15 cellular contexts compared by ENCODE assay signal in genomic region chr14:22097072-22097471, GRCh38.
A peak's percentile ranks its signal among the peaks of the same experiment; 100 is the strongest.
DNase-seq lines count a peak whose midpoint lies in the region; ATAC-seq and TF ChIP-seq lines count a peak whose summit lies in the region.
"Had no signal": no experiment of that assay in that cellular context is flagged by ENCODE, and none has a peak within 500 bp of the region (broad histone marks: within the 10 kb centered on the region; RNA-seq: fewer than 3 reads in every experiment).

No MANE protein-coding gene starts in this region.

- no peaks in the 10 kb centered on the region for H3K27me3 ChIP-seq in CD4-positive, alpha-beta T cell (ENCODE audit: control insufficient read depth, insufficient read depth, low read length)
- H3K27me3 ChIP-seq in CD8-positive, alpha-beta memory T cell (ENCODE audit: insufficient read depth, low read length, poor library complexity, severe bottlenecking), result no peaks in the 10 kb centered on the region

- peaks cover 16% of the 10 kb centered on the region for H3K4me1 ChIP-seq in CD8-positive, alpha-beta memory T cell (ENCODE audit: insufficient read depth, low read length)

- no peak overlapping the region for H3K4me3 ChIP-seq in CD8-positive, alpha-beta memory T cell (ENCODE audit: low read length)

- H3K27ac Mint-ChIP-seq in CD4-positive, alpha-beta T cell, result peak overlapping the region; percentile 88
- peak overlapping the region in 5 of 8 donors; percentile 73 to 89 (median 83) for H3K27ac Mint-ChIP-seq in CD8-positive, alpha-beta memory T cell
- H3K27ac Mint-ChIP-seq in activated naive CD8-positive, alpha-beta T cell, result peak overlapping the region; percentile 92
- H3K27ac Mint-ChIP-seq in naive thymus-derived CD8-positive, alpha-beta T cell, result peak overlapping the region; percentile 53 to 96 (median 91)

- H3K36me3 ChIP-seq in CD8-positive, alpha-beta memory T cell (ENCODE audit: insufficient read depth, low read length), result no peaks in the 10 kb centered on the region
- H3K36me3 ChIP-seq: neutrophil, WERI-Rb-1 had no signal

- peak overlapping the region; percentile 13 for H3K27ac ChIP-seq in CD4-positive, alpha-beta T cell (ENCODE audit: low read depth, low read length)
- no peak overlapping the region for H3K27ac ChIP-seq in CD8-positive, alpha-beta memory T cell (ENCODE audit: low read depth, low read length)
- H3K27ac ChIP-seq: neutrophil, WERI-Rb-1 had no signal

- DNase-seq in CD4-positive, alpha-beta T cell, result no peak
- no peak for DNase-seq in CD8-positive, alpha-beta memory T cell
- no peak for DNase-seq in naive thymus-derived CD8-positive, alpha-beta T cell
- DNase-seq in UCSD-AML1 (lab: John Stamatoyannopoulos, UW; ENCODE audit: unreplicated experiment) (no peak), NCI-H2171 treated with DMSO at 0.1 percent for 48 hours (lab: John Stamatoyannopoulos, UW) (no peak)
- DNase-seq: cerebellar nuclear complex; midbrain; NCI-H1417 treated with DMSO at 0.1 percent for 48 hours; retina; stimulated activated CD4-positive, alpha-beta T cell treated with anti-CD3 and anti-CD28 coated beads, Interleukin-15, amount 100 ng/mL, for 24 hours; SW 1271; WERI-Rb-1 had no signal

- POLR2A ChIA-PET in CD4-positive, alpha-beta T cell (lab: Charles Lee), result interaction anchor here (1.2 to 2.9 kb wide), 4 partner anchors 11 to 465 kb away, joined by 3 to 26 read pairs (median 8); no protein-coding TSS in a partner anchor
- POLR2A ChIA-PET in CD8-positive, alpha-beta memory T cell (lab: Charles Lee), result no interaction called here
- POLR2A ChIA-PET in naive thymus-derived CD8-positive, alpha-beta T cell (lab: Charles Lee), result interaction anchor here (1.3 kb wide), 1 partner anchor 174 kb away, joined by 3 read pairs; no protein-coding TSS in a partner anchor

- TF ChIP-seq CTCF in CD4-positive, alpha-beta T cell (IDR thresholded peaks at IDR 0.05), result no peak

- CTCF ChIA-PET in CD4-positive, alpha-beta T cell (lab: Charles Lee), result interaction anchor here (1.1 to 1.2 kb wide), 2 partner anchors 13 to 31 kb away, joined by 3 read pairs; no protein-coding TSS in a partner anchor
- CTCF ChIA-PET in CD8-positive, alpha-beta memory T cell (lab: Charles Lee), result no interaction called here

- intact Hi-C loops in CD4-positive, alpha-beta T cell (cut with DNase I, micrococcal nuclease), result no loop called here

- no peaks in the 10 kb centered on the region for H3K36me3 Mint-ChIP-seq in CD4-positive, alpha-beta T cell (ENCODE audit: low read depth)
- no peaks in the 10 kb centered on the region for H3K36me3 Mint-ChIP-seq in CD8-positive, alpha-beta memory T cell
- H3K36me3 Mint-ChIP-seq in activated naive CD8-positive, alpha-beta T cell, result no peaks in the 10 kb centered on the region
- no peaks in the 10 kb centered on the region for H3K36me3 Mint-ChIP-seq in naive thymus-derived CD8-positive, alpha-beta T cell

- H3K9me3 ChIP-seq in CD4-positive, alpha-beta T cell (ENCODE audit: control insufficient read depth, low read length), result no peaks in the 10 kb centered on the region
- no peaks in the 10 kb centered on the region for H3K9me3 ChIP-seq in CD8-positive, alpha-beta memory T cell (ENCODE audit: low read length)
- H3K9me3 ChIP-seq: neutrophil had no signal

- no peak for ATAC-seq in CD4-positive, alpha-beta T cell (ENCODE audit: poor library complexity)
- no peak for ATAC-seq in naive thymus-derived CD8-positive, alpha-beta T cell
- no peak for ATAC-seq in GM21576 (IDR thresholded peaks at IDR 0.05; ENCODE audit: unreplicated experiment)

- peak overlapping the region; percentile 85 for H3K4me3 Mint-ChIP-seq in CD4-positive, alpha-beta T cell
- peak overlapping the region in 4 of 7 donors; percentile 19 to 75 (median 52) for H3K4me3 Mint-ChIP-seq in CD8-positive, alpha-beta memory T cell
- peak overlapping the region; percentile 72 for H3K4me3 Mint-ChIP-seq in activated naive CD8-positive, alpha-beta T cell
- peak overlapping the region; percentile 71 to 86 (median 78) for H3K4me3 Mint-ChIP-seq in naive thymus-derived CD8-positive, alpha-beta T cell

- H3K4me1 Mint-ChIP-seq in CD4-positive, alpha-beta T cell (ENCODE audit: low read depth), result peaks cover 54% of the 10 kb centered on the region
- peaks cover 23 to 51% (median 27%) of the 10 kb centered on the region in 3 donors for H3K4me1 Mint-ChIP-seq in CD8-positive, alpha-beta memory T cell
- peaks cover 54% of the 10 kb centered on the region for H3K4me1 Mint-ChIP-seq in activated naive CD8-positive, alpha-beta T cell (ENCODE audit: low read depth)
- peaks cover 6 to 54% (median 48%) of the 10 kb centered on the region in 4 donors for H3K4me1 Mint-ChIP-seq in naive thymus-derived CD8-positive, alpha-beta T cell

- H3K27me3 Mint-ChIP-seq in CD4-positive, alpha-beta T cell, result no peaks in the 10 kb centered on the region
- H3K27me3 Mint-ChIP-seq in CD8-positive, alpha-beta memory T cell, result no peaks in the 10 kb centered on the region
- H3K27me3 Mint-ChIP-seq in activated naive CD8-positive, alpha-beta T cell, result no peaks in the 10 kb centered on the region
- peaks cover 0 to 3% (median 0%) of the 10 kb centered on the region in 5 donors for H3K27me3 Mint-ChIP-seq in naive thymus-derived CD8-positive, alpha-beta T cell

- no peaks in the 10 kb centered on the region for H3K9me3 Mint-ChIP-seq in CD4-positive, alpha-beta T cell
- no peaks in the 10 kb centered on the region for H3K9me3 Mint-ChIP-seq in CD8-positive, alpha-beta memory T cell
- H3K9me3 Mint-ChIP-seq in activated naive CD8-positive, alpha-beta T cell (ENCODE audit: low read depth), result no peaks in the 10 kb centered on the region
- no peaks in the 10 kb centered on the region for H3K9me3 Mint-ChIP-seq in naive thymus-derived CD8-positive, alpha-beta T cell
